1 cellular context compared by ENCODE assay signal in genomic region chr22:20393705-20394476, GRCh38.
TF ChIP-seq lines count a peak whose summit lies in the region.

Gene ZNF74 (plus strand): TSS chr22:20394151. CDS start chr22:20394629, 478 bp downstream.

TF ChIP-seq in HepG2, 621 proteins besides CTCF, POLR2A, EP300 and RAD21 (continued from another document and continues in another):
- TF ChIP-seq PRDM4 (CRISPR knock-in tag; IDR thresholded peaks at IDR 0.05; ENCODE audit: borderline replicate concordance) (no peak), RNF2 (conservative IDR thresholded peaks at IDR 0.05; ENCODE audit: low read depth) (peak; percentile 54; the same call in 1 of the 2 replicates), ZFAT (CRISPR knock-in tag; conservative IDR thresholded peaks at IDR 0.05) (no peak), NFKBIZ (CRISPR knock-in tag; IDR thresholded peaks at IDR 0.05) (no peak), ZNF326 (CRISPR knock-in tag; IDR thresholded peaks at IDR 0.05; ENCODE audit: borderline replicate concordance) (no peak), ZNF773 (CRISPR knock-in tag; IDR thresholded peaks at IDR 0.05; ENCODE audit: borderline replicate concordance) (0 out of 2 replicates have a peak, but pooled peaks have one; percentile 33), KDM5A (IDR thresholded peaks at IDR 0.05; ENCODE audit: borderline replicate concordance, low read length) (no peak), ZNF484 (CRISPR knock-in tag; IDR thresholded peaks at IDR 0.05; ENCODE audit: borderline replicate concordance, low read depth) (no peak), BCLAF1 (IDR thresholded peaks at IDR 0.05) (no peak), ZSCAN21 (CRISPR knock-in tag; IDR thresholded peaks at IDR 0.05; ENCODE audit: borderline replicate concordance) (peak; percentile 79), RBM22 (optimal IDR thresholded peaks at IDR 0.05; ENCODE audit: low read length) (no peak), DZIP1 (CRISPR knock-in tag; IDR thresholded peaks at IDR 0.05) (peak; percentile 69; the same call in 1 of the 2 replicates), ZNF362 (CRISPR knock-in tag; IDR thresholded peaks at IDR 0.05; ENCODE audit: borderline replicate concordance) (no peak), AHDC1 (CRISPR knock-in tag; IDR thresholded peaks at IDR 0.05; ENCODE audit: borderline replicate concordance) (no peak), GLI4 (CRISPR knock-in tag; IDR thresholded peaks at IDR 0.05; ENCODE audit: borderline replicate concordance) (peak; percentile 36; the same call in 1 of the 2 replicates), GABPB1 (CRISPR knock-in tag; IDR thresholded peaks at IDR 0.05) (peak; percentile 86), GPBP1L1 (CRISPR knock-in tag; IDR thresholded peaks at IDR 0.05) (no peak), JUNB (CRISPR knock-in tag; IDR thresholded peaks at IDR 0.05; ENCODE audit: borderline replicate concordance) (no peak), ZBTB44 (CRISPR knock-in tag; IDR thresholded peaks at IDR 0.05) (no peak), ZNF747 (CRISPR knock-in tag; IDR thresholded peaks at IDR 0.05; ENCODE audit: borderline replicate concordance) (0 out of 2 replicates have a peak, but pooled peaks have one; percentile 35), ETS1 (CRISPR knock-in tag; IDR thresholded peaks at IDR 0.05) (no peak), ISL2 (CRISPR knock-in tag; IDR thresholded peaks at IDR 0.05) (peak; percentile 23), ZNF766 (CRISPR knock-in tag; IDR thresholded peaks at IDR 0.05; ENCODE audit: borderline replicate concordance) (no peak), PATZ1 (CRISPR knock-in tag; IDR thresholded peaks at IDR 0.05) (peak; percentile 52), ZNF138 (CRISPR knock-in tag; IDR thresholded peaks at IDR 0.05; ENCODE audit: low read depth) (no peak), HOXA5 (CRISPR knock-in tag; IDR thresholded peaks at IDR 0.05) (peak; percentile 27; the same call in 1 of the 2 replicates), ZKSCAN1 (IDR thresholded peaks at IDR 0.05; ENCODE audit: low read length) (no peak), ZMAT3 (CRISPR knock-in tag; conservative IDR thresholded peaks at IDR 0.05) (no peak)
